14 cellular contexts compared by ENCODE assay signal in genomic region chr7:36747251-36747968, GRCh38. TPM values are rescaled to one million over a fixed set of nuclear protein-coding genes. Genes with fewer than 3 reads are reported as not detected.
A peak's percentile ranks its signal among the peaks of the same experiment; 100 is the strongest.
DNase-seq lines count a peak whose midpoint lies in the region; ATAC-seq and TF ChIP-seq lines count a peak whose summit lies in the region.
"Had no signal": no experiment of that assay in that cellular context is flagged by ENCODE, and none has a peak within 500 bp of the region (broad histone marks: within the 10 kb centered on the region; RNA-seq: fewer than 3 reads in every experiment).

No MANE protein-coding gene starts in this region.

- no peaks in the 10 kb centered on the region for H3K36me3 Mint-ChIP-seq in stimulated activated naive CD8-positive, alpha-beta T cell treated with anti-CD3 and anti-CD28 coated beads, Interleukin-15, Interleukin-2, amounts not matched to agents 100 ng/mL and 50 ng/mL, for 24 hours (ENCODE audit: low read depth)
- H3K36me3 Mint-ChIP-seq in endodermal cell (ENCODE audit: low read depth): no peaks in the 10 kb centered on the region

- no peaks in the 10 kb centered on the region for H3K36me3 ChIP-seq in endodermal cell (ENCODE audit: control insufficient read depth, insufficient read depth, low read length)
- H3K36me3 ChIP-seq: BE2C, stomach had no signal

- H3K27me3 Mint-ChIP-seq in stimulated activated naive CD8-positive, alpha-beta T cell treated with anti-CD3 and anti-CD28 coated beads, Interleukin-15, Interleukin-2, amounts not matched to agents 100 ng/mL and 50 ng/mL, for 24 hours: no peaks in the 10 kb centered on the region
- H3K27me3 Mint-ChIP-seq in endodermal cell (ENCODE audit: insufficient read depth): peaks cover 3% of the 10 kb centered on the region

- peaks cover 48% of the 10 kb centered on the region for H3K4me1 Mint-ChIP-seq in stimulated activated naive CD8-positive, alpha-beta T cell treated with anti-CD3 and anti-CD28 coated beads, Interleukin-15, Interleukin-2, amounts not matched to agents 100 ng/mL and 50 ng/mL, for 24 hours (ENCODE audit: low read depth)
- H3K4me1 Mint-ChIP-seq in endodermal cell: peaks cover 14% of the 10 kb centered on the region

- WGBS in endodermal cell (ENCODE audit: insufficient coverage in 1 of 2, insufficient read length in 1 of 2), 2 experiments: 81 to 83% methylated on average over 3 to 4 of the region's 4 CpGs

- H3K27ac ChIP-seq in endodermal cell (ENCODE audit: low read depth, low read length): no peak overlapping the region
- H3K27ac ChIP-seq: SK-N-MC had no signal

- no peak overlapping the region for H3K9ac ChIP-seq in endodermal cell (ENCODE audit: extremely low read depth, low read length, poor library complexity, severe bottlenecking)

- no peaks in the 10 kb centered on the region for H3K27me3 ChIP-seq in endodermal cell (ENCODE audit: control insufficient read depth, insufficient read depth, low read length, poor library complexity, severe bottlenecking)
- H3K27me3 ChIP-seq: BE2C, stomach had no signal

- H3K9me3 ChIP-seq in endodermal cell (ENCODE audit: control insufficient read depth, low read length): peaks cover 6% of the 10 kb centered on the region
- H3K9me3 ChIP-seq: BE2C, stomach had no signal

- peak overlapping the region; percentile 85 for H3K27ac Mint-ChIP-seq in stimulated activated naive CD8-positive, alpha-beta T cell treated with anti-CD3 and anti-CD28 coated beads, Interleukin-15, Interleukin-2, amounts not matched to agents 100 ng/mL and 50 ng/mL, for 24 hours
- H3K27ac Mint-ChIP-seq in endodermal cell: no peak overlapping the region
- H3K27ac Mint-ChIP-seq: nephron progenitor cell had no signal

- no peak overlapping the region for H3K4me3 ChIP-seq in endodermal cell (ENCODE audit: low read length)
- H3K4me3 ChIP-seq: SK-N-MC, stomach had no signal

- H3K4me3 Mint-ChIP-seq in stimulated activated naive CD8-positive, alpha-beta T cell treated with anti-CD3 and anti-CD28 coated beads, Interleukin-15, Interleukin-2, amounts not matched to agents 100 ng/mL and 50 ng/mL, for 24 hours: no peak overlapping the region
- no peak overlapping the region for H3K4me3 Mint-ChIP-seq in endodermal cell
- H3K4me3 Mint-ChIP-seq: nephron progenitor cell had no signal

- no peak for DNase-seq in stimulated activated naive CD8-positive, alpha-beta T cell treated with anti-CD3 and anti-CD28 coated beads, Interleukin-15, Interleukin-2, amounts not matched to agents 100 U/mL and 50 U/mL, for 24 hours
- peak; percentile 82 for DNase-seq in amniotic epithelial cell (ENCODE audit: low read depth)
- peak; percentile 89 for DNase-seq in kidney glomerular epithelial cell (lab: John Stamatoyannopoulos, UW)
- no peak for DNase-seq in epidermal melanocyte (ENCODE audit: insufficient read length, low spot score)
- no peak for DNase-seq in endodermal cell
- DNase-seq: activated CD4-positive, alpha-beta T cell treated with anti-CD3 and anti-CD28 coated beads, Interleukin-2, amount 50 U/mL, for 1 hour; BE2C; NCI-H1048; nephron progenitor cell; stomach had no signal

- H3K4me1 ChIP-seq in endodermal cell (ENCODE audit: control insufficient read depth, insufficient read depth, low read length): peaks cover 2% of the 10 kb centered on the region
- H3K4me1 ChIP-seq: BE2C had no signal

- H3K9me3 Mint-ChIP-seq in stimulated activated naive CD8-positive, alpha-beta T cell treated with anti-CD3 and anti-CD28 coated beads, Interleukin-15, Interleukin-2, amounts not matched to agents 100 ng/mL and 50 ng/mL, for 24 hours: no peaks in the 10 kb centered on the region
- H3K9me3 Mint-ChIP-seq in endodermal cell: no peaks in the 10 kb centered on the region

- no peak for ATAC-seq in stimulated activated naive CD8-positive, alpha-beta T cell treated with anti-CD3 and anti-CD28 coated beads, Interleukin-15, Interleukin-2, amounts not matched to agents 100 U/mL and 50 U/mL, for 24 hours
- ATAC-seq in GM18498 (IDR thresholded peaks at IDR 0.05; ENCODE audit: unreplicated experiment) (no peak), HG03521 (IDR thresholded peaks at IDR 0.05; ENCODE audit: unreplicated experiment) (no peak)

- TF ChIP-seq CTCF in endodermal cell (conservative IDR thresholded peaks at IDR 0.05): no peak

RNA-seq across cellular contexts. Expression of gene AOAH, which starts 23.1 kb away (rescaled TPM):
- total RNA-seq in endodermal cell: 1 to 10 TPM in 1 of 2 donors, under 1 TPM in 1; 0.70 to 1.6 TPM
- polyA plus RNA-seq in endodermal cell (2013, experiment 1 of 2): 0.14 TPM
- polyA plus RNA-seq in endodermal cell (2013, experiment 2 of 2): 0.21 TPM

Comparison
In these comparisons a context has a peak if more than half of its experiments do, and no peak if none do; other contexts are left out.
1. DNase-seq: peak in amniotic epithelial cell (single experiment) and kidney glomerular epithelial cell (single experiment); none in stimulated activated naive CD8-positive, alpha-beta T cell treated with anti-CD3 and anti-CD28 coated beads, Interleukin-15, Interleukin-2, amounts not matched to agents 100 U/mL and 50 U/mL, for 24 hours (single experiment), epidermal melanocyte (single experiment) and endodermal cell (single experiment).